In genomic region chr10:87659571-87660483, GRCh38 we compare ENCODE assay signal across 8 cellular contexts. TPM values are rescaled to one million over a fixed set of nuclear protein-coding genes. Genes with fewer than 3 reads are reported as not detected.
A peak's percentile ranks its signal among the peaks of the same experiment; 100 is the strongest.
DNase-seq lines count a peak whose midpoint lies in the region; ATAC-seq and TF ChIP-seq lines count a peak whose summit lies in the region.

Gene PAPSS2 (plus strand): TSS chr10:87659878. CDS start chr10:87659982, 104 bp downstream.

- H3K4me3 Mint-ChIP-seq in GM23338 (peak within 1 kb of the TSS; percentile 90), MCF 10A (ENCODE audit: unreplicated experiment) (peak within 1 kb of the TSS; percentile 71)

- TF ChIP-seq CTCF in GM23338 (conservative IDR thresholded peaks at IDR 0.05; ENCODE audit: low read depth in 2 of 2) (no peak), RWPE2 (IDR thresholded peaks at IDR 0.05; ENCODE audit: poor library complexity, severe bottlenecking) (no peak), MCF 10A (IDR thresholded peaks at IDR 0.05; ENCODE audit: unreplicated experiment) (no peak), gastrocnemius medialis (IDR thresholded peaks at IDR 0.05 in 4 of 5, conservative IDR thresholded peaks at IDR 0.05 in 1 of 5) (no peak)

- POLR2A ChIA-PET in MCF 10A (lab: Yijun Ruan, JAX): interaction anchor here (0.6 to 0.8 kb wide), 3 partner anchors 16 to 637 kb away, joined by 3 read pairs; no protein-coding TSS in a partner anchor

- peak within 1 kb of the TSS; percentile 88 to 99 (median 97) for H3K4me2 ChIP-seq in BLaER1 treated with 17β-estradiol and CSF1 and Interleukin-3, amounts not matched to agents 10 nM and 100 nM
- H3K4me2 ChIP-seq in GM23338: peak within 1 kb of the TSS; percentile 98

- H3F3A ChIP-seq in GM23338 (replicated peaks; ENCODE audit: low read depth): 0 out of 2 replicates have a peak, but pooled peaks cover 3% of the 10 kb centered on the region

- H3K9ac ChIP-seq in BLaER1 treated with 17β-estradiol and CSF1 and Interleukin-3, amounts not matched to agents 10 nM and 100 nM: peak within 1 kb of the TSS; percentile 0 to 75 (median 62); a peak in 19 of 22 replicates

- CTCF ChIA-PET in MCF 10A (lab: Yijun Ruan, JAX): interaction anchor here (0.6 to 9.8 kb wide), 8 partner anchors 10 to 850 kb away, joined by 3 to 102 read pairs (median 4); no protein-coding TSS in a partner anchor

- intact Hi-C loops in MCF 10A (cut with micrococcal nuclease): loop anchor here (5.0 kb wide), 1 partner anchor 727 kb away; no protein-coding TSS in a partner anchor
- intact Hi-C loops in gastrocnemius medialis (cut with DNase I; ENCODE audit: low total_unique reads): loop anchor here (1.0 kb wide), 1 partner anchor 73 kb away; no protein-coding TSS in a partner anchor

- H3K36me3 Mint-ChIP-seq in GM23338 (ENCODE audit: low read depth) (peaks cover 5% of the 10 kb centered on the region; the same call in 2 of the 3 replicates), MCF 10A (ENCODE audit: insufficient read depth, unreplicated experiment) (no peaks in the 10 kb centered on the region)

- peaks cover 10% of the 10 kb centered on the region for H3K27me3 Mint-ChIP-seq in GM23338 (ENCODE audit: insufficient read depth, low read depth, poor library complexity)
- H3K27me3 Mint-ChIP-seq in MCF 10A (ENCODE audit: insufficient read depth, unreplicated experiment): peaks cover 8% of the 10 kb centered on the region

- H3K9me3 Mint-ChIP-seq in GM23338: no peaks in the 10 kb centered on the region; the same call in 2 of the 3 replicates
- H3K9me3 Mint-ChIP-seq in MCF 10A (ENCODE audit: unreplicated experiment): no peaks in the 10 kb centered on the region

- peak within 1 kb of the TSS; percentile 58 to 76 (median 66) for H3K4me3 ChIP-seq in BLaER1 treated with 17β-estradiol and CSF1 and Interleukin-3, amounts not matched to agents 10 nM and 100 nM
- H3K4me3 ChIP-seq in GM23338: peak within 1 kb of the TSS; percentile 96
- H3K4me3 ChIP-seq in RWPE2 (ENCODE audit: severe bottlenecking): peak within 1 kb of the TSS; percentile 80
- H3K4me3 ChIP-seq in iPS-18c (ENCODE audit: insufficient read depth, low read depth, low read length): peak within 1 kb of the TSS; percentile 86
- peak within 1 kb of the TSS; percentile 61 to 84 (median 70) for H3K4me3 ChIP-seq in gastrocnemius medialis

- no peaks in the 10 kb centered on the region for H3K36me3 ChIP-seq in BLaER1 treated with 17β-estradiol and CSF1 and Interleukin-3, amounts not matched to agents 10 nM and 100 nM
- H3K36me3 ChIP-seq in GM23338 (ENCODE audit: insufficient read depth): no peaks in the 10 kb centered on the region
- H3K36me3 ChIP-seq in RWPE2 (ENCODE audit: low read depth): no peaks in the 10 kb centered on the region
- H3K36me3 ChIP-seq in gastrocnemius medialis: no peaks in the 10 kb centered on the region

- H3K27me3 ChIP-seq in BLaER1 treated with 17β-estradiol and CSF1 and Interleukin-3, amounts not matched to agents 10 nM and 100 nM: peaks cover 37 to 57% (median 47%) of the 10 kb centered on the region in 11 experiments
- H3K27me3 ChIP-seq in GM23338 (ENCODE audit: insufficient read depth): no peaks in the 10 kb centered on the region
- H3K27me3 ChIP-seq in RWPE2 (ENCODE audit: insufficient read depth, poor library complexity, severe bottlenecking): no peaks in the 10 kb centered on the region
- peaks cover 8 to 19% (median 10%) of the 10 kb centered on the region in 3 donors for H3K27me3 ChIP-seq in gastrocnemius medialis

- peak; percentile 35 to 60 for TF ChIP-seq POLR2A in gastrocnemius medialis (IDR thresholded peaks at IDR 0.05)

- no peaks in the 10 kb centered on the region for H3K9me2 ChIP-seq in GM23338 (ENCODE audit: insufficient read depth)

- H3K27ac Mint-ChIP-seq in GM23338 (peak within 1 kb of the TSS; percentile 81), MCF 10A (ENCODE audit: low read depth, unreplicated experiment) (peak within 1 kb of the TSS; percentile 39)

- peak within 1 kb of the TSS in 1 of 11 experiments; percentile 31; a peak in 1 of 22 replicates for H3K27ac ChIP-seq in BLaER1 treated with 17β-estradiol and CSF1 and Interleukin-3, amounts not matched to agents 10 nM and 100 nM
- peak within 1 kb of the TSS; percentile 35; the same call in 1 of the 2 replicates for H3K27ac ChIP-seq in GM23338 (ENCODE audit: low read depth)
- no peak within 1 kb of the TSS for H3K27ac ChIP-seq in RWPE2 (ENCODE audit: poor library complexity, severe bottlenecking)
- peak within 1 kb of the TSS; percentile 62 to 77 (median 68) for H3K27ac ChIP-seq in gastrocnemius medialis

- H3K79me2 ChIP-seq in GM23338 (replicated peaks; ENCODE audit: insufficient read depth): peaks cover 43% of the 10 kb centered on the region

- no peaks in the 10 kb centered on the region; a peak in 1 of 22 replicates for H4K20me1 ChIP-seq in BLaER1 treated with 17β-estradiol and CSF1 and Interleukin-3, amounts not matched to agents 10 nM and 100 nM
- no peaks in the 10 kb centered on the region; the same call in 1 of the 2 replicates for H4K20me1 ChIP-seq in GM23338 (replicated peaks; ENCODE audit: insufficient read depth)

- DNase-seq in GM23338 (ENCODE audit: low spot score) (peak; percentile 79), RWPE2 (ENCODE audit: low spot score) (peak; percentile 58), MCF 10A (ENCODE audit: unreplicated experiment) (peak; percentile 36), gastrocnemius medialis (peak; percentile 21 to 30), SIG-M5 treated with dmso at 0.1 percent for 504 hours (lab: John Stamatoyannopoulos, UW; ENCODE audit: unreplicated experiment) (no peak)

- H3K4me1 ChIP-seq in BLaER1 treated with 17β-estradiol and CSF1 and Interleukin-3, amounts not matched to agents 10 nM and 100 nM: peaks cover 8 to 25% (median 11%) of the 10 kb centered on the region in 10 experiments; a peak in 18 of 20 replicates
- H3K4me1 ChIP-seq in GM23338 (ENCODE audit: insufficient read depth) (peaks cover 42% of the 10 kb centered on the region), RWPE2 (ENCODE audit: insufficient read depth, poor library complexity, severe bottlenecking) (no peaks in the 10 kb centered on the region), gastrocnemius medialis (peaks cover 0 to 7% of the 10 kb centered on the region in 2 donors)

- no peaks in the 10 kb centered on the region for H3K9me3 ChIP-seq in BLaER1 treated with 17β-estradiol and CSF1 and Interleukin-3, amounts not matched to agents 10 nM and 100 nM (replicated peaks in 1 of 11)
- H3K9me3 ChIP-seq in RWPE2 (ENCODE audit: severe bottlenecking): no peaks in the 10 kb centered on the region
- H3K9me3 ChIP-seq in iPS-18c (ENCODE audit: control insufficient read depth, insufficient read depth, low read length): no peaks in the 10 kb centered on the region
- H3K9me3 ChIP-seq in gastrocnemius medialis: no peaks in the 10 kb centered on the region

- ATAC-seq in GM23338 (peak; percentile 76), RWPE2 (ENCODE audit: low read depth) (peak; percentile 58), gastrocnemius medialis (peak; percentile 34 to 59), HG02623 (IDR thresholded peaks at IDR 0.05; ENCODE audit: unreplicated experiment) (no peak)

- peak within 1 kb of the TSS; percentile 82 for H2AFZ ChIP-seq in GM23338

- in situ Hi-C loops in gastrocnemius medialis (cut with MboI; ENCODE audit: low sequenced_read_pairs in 4 of 4): loop anchor here in 2 of 4 donors (5.0 kb wide), 1 partner anchor 77 kb away; no protein-coding TSS in a partner anchor

- H3K4me1 Mint-ChIP-seq in GM23338 (peaks cover 58% of the 10 kb centered on the region), MCF 10A (ENCODE audit: insufficient read depth, unreplicated experiment) (peaks cover 4% of the 10 kb centered on the region)

- no TSS peak for BruUV-seq in MCF 10A (replicated peaks; lab: Mats Ljungman, UMichigan)

TF ChIP-seq in GM23338, 12 proteins besides CTCF, POLR2A, EP300 and RAD21 (continues in another document):
- TF ChIP-seq NANOG (IDR thresholded peaks at IDR 0.05; ENCODE audit: borderline replicate concordance) (no peak), POLR2AphosphoS5 (IDR thresholded peaks at IDR 0.05; ENCODE audit: low read depth) (no peak; the same call in 1 of the 2 replicates)

RNA-seq across cellular contexts. Expression of gene PAPSS2, which starts in this region (rescaled TPM):
- total RNA-seq in GM23338 (2014; rRNA removed; shearing (Covaris generic)): 17.1 and 19.6 TPM in 2 replicates
- polyA plus RNA-seq in GM23338 (2016; fragmentation: Nextera tagmentation; extraction: Ambion mirVana): 12.9 and 13.2 TPM in 2 replicates
- total RNA-seq in MCF 10A (2022): 1.0 and 1.4 TPM in 2 replicates
- total RNA-seq in gastrocnemius medialis: 1 to 10 TPM; 2.7 to 8.7 (median 6.8) TPM
